Comparison of ENCODE assay signal across 8 cellular contexts in the genomic region with DNA sequence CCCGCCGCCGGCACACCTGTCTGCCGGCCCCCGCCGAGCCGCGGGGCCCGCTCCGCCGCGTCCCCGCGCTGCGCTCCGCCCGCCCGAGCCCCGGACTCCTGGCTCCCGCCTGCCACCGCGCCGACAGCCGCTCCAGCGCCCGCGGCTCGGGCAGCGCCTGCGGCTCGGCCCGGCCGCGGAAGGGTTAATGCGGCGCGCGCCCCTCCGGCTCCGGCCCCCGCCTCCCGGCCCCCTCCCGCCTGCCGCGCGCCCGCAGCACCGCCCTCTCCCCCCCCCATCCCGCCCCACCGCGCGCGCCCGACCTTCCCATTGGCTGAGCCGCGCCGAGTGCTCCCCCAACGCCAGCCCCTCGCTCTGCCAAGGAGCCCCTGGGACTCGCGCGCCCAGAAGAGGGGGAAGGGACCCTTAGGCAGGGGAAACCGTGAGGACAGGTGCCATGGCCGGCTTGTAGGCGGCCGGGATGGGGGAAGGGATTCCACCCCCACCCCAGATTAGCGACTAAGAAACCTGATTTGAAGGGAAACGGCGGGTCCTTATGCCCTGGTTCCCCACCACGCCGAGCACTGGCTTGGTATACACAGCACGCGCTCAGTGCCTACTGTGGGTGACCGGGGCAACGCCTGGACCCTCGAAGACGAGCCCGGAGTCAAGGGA. TPM values are rescaled to one million over a fixed set of nuclear protein-coding genes. Genes with fewer than 3 reads are reported as not detected.
DNase-seq lines count a peak whose midpoint lies in the region; ATAC-seq and TF ChIP-seq lines count a peak whose summit lies in the region.

A gene with protein sequence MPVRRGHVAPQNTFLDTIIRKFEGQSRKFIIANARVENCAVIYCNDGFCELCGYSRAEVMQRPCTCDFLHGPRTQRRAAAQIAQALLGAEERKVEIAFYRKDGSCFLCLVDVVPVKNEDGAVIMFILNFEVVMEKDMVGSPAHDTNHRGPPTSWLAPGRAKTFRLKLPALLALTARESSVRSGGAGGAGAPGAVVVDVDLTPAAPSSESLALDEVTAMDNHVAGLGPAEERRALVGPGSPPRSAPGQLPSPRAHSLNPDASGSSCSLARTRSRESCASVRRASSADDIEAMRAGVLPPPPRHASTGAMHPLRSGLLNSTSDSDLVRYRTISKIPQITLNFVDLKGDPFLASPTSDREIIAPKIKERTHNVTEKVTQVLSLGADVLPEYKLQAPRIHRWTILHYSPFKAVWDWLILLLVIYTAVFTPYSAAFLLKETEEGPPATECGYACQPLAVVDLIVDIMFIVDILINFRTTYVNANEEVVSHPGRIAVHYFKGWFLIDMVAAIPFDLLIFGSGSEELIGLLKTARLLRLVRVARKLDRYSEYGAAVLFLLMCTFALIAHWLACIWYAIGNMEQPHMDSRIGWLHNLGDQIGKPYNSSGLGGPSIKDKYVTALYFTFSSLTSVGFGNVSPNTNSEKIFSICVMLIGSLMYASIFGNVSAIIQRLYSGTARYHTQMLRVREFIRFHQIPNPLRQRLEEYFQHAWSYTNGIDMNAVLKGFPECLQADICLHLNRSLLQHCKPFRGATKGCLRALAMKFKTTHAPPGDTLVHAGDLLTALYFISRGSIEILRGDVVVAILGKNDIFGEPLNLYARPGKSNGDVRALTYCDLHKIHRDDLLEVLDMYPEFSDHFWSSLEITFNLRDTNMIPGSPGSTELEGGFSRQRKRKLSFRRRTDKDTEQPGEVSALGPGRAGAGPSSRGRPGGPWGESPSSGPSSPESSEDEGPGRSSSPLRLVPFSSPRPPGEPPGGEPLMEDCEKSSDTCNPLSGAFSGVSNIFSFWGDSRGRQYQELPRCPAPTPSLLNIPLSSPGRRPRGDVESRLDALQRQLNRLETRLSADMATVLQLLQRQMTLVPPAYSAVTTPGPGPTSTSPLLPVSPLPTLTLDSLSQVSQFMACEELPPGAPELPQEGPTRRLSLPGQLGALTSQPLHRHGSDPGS (minus strand): TSS at position 186 of the 654 bp plus-strand sequence. CDS start 408 bp downstream, outside the sequence.

- peaks cover 48% of the 10 kb centered on the region for H3K4me1 ChIP-seq in hepatocyte (ENCODE audit: insufficient read depth)
- H3K4me1 ChIP-seq in smooth muscle cell (ENCODE audit: low read depth) = peaks cover 32% of the 10 kb centered on the region

- H3K36me3 ChIP-seq in hepatocyte (replicated peaks; ENCODE audit: insufficient read depth, low read depth) (no peaks in the 10 kb centered on the region), smooth muscle cell (ENCODE audit: low read depth) (no peaks in the 10 kb centered on the region)

- H3K27ac ChIP-seq in hepatocyte = peak within 1 kb of the TSS; percentile 43
- H3K27ac ChIP-seq in smooth muscle cell (ENCODE audit: low read depth) = no peak within 1 kb of the TSS

- no peak for TF ChIP-seq CTCF in hepatocyte (IDR thresholded peaks at IDR 0.05; ENCODE audit: poor library complexity)
- TF ChIP-seq CTCF in smooth muscle cell (IDR thresholded peaks at IDR 0.05; ENCODE audit: borderline replicate concordance, insufficient read depth, poor library complexity, severe bottlenecking) = no peak

- DNase-seq in SHP77 (lab: John Stamatoyannopoulos, UW) (peak; percentile 74 to 80), SHP77 treated with DMSO at 0.1 percent for 48 hours (lab: John Stamatoyannopoulos, UW) (no peak), NCI-H2171 treated with DMSO at 0.1 percent for 48 hours (lab: John Stamatoyannopoulos, UW) (peak; percentile 89), hepatocyte (ENCODE audit: low spot score) (peak; percentile 73), smooth muscle cell (lab: John Stamatoyannopoulos, UW; ENCODE audit: unreplicated experiment) (no peak), HCEC 1CT (no peak)
- DNase-seq in activated naive CD4-positive, alpha-beta T cell treated with anti-CD3 and anti-CD28 coated beads, Interleukin-2, amount 50 U/mL, for 16 hours = peak; percentile 35

- no peaks in the 10 kb centered on the region for H3K9me3 ChIP-seq in hepatocyte (ENCODE audit: low read depth)
- H3K9me3 ChIP-seq in smooth muscle cell (replicated peaks; ENCODE audit: low read depth) = no peaks in the 10 kb centered on the region

- under 1% methylated on average over 25 of the region's 78 CpGs for WGBS in hepatocyte (ENCODE audit: low lambda C conversion rate, missing lambda C conversion rate)
- 1% methylated on average over 34 of the region's 78 CpGs for WGBS in smooth muscle cell (ENCODE audit: low lambda C conversion rate)

- ATAC-seq in HG02852 (IDR thresholded peaks at IDR 0.05; ENCODE audit: unreplicated experiment) = no peak

- no peak within 1 kb of the TSS for H3K9ac ChIP-seq in smooth muscle cell (ENCODE audit: low read depth)

- H3K4me2 ChIP-seq in hepatocyte = peak within 1 kb of the TSS; percentile 98
- H3K4me2 ChIP-seq in smooth muscle cell = peak within 1 kb of the TSS; percentile 95

- H2AFZ ChIP-seq in hepatocyte = peak within 1 kb of the TSS; percentile 60
- H2AFZ ChIP-seq in smooth muscle cell (ENCODE audit: low read depth) = peak within 1 kb of the TSS; percentile 77

- H3K27me3 ChIP-seq in hepatocyte (peaks cover 31% of the 10 kb centered on the region), smooth muscle cell (ENCODE audit: low read depth) (peaks cover 23% of the 10 kb centered on the region)

- H3F3A ChIP-seq in smooth muscle cell (ENCODE audit: low read depth) = peaks cover 10% of the 10 kb centered on the region

- no peaks in the 10 kb centered on the region for H3K9me2 ChIP-seq in hepatocyte (replicated peaks; ENCODE audit: insufficient read depth)

- H3K79me2 ChIP-seq in hepatocyte (no peaks in the 10 kb centered on the region), smooth muscle cell (ENCODE audit: low read depth) (no peaks in the 10 kb centered on the region)

- no peaks in the 10 kb centered on the region for H4K20me1 ChIP-seq in hepatocyte (ENCODE audit: insufficient read depth, poor library complexity, severe bottlenecking)
- no peaks in the 10 kb centered on the region for H4K20me1 ChIP-seq in smooth muscle cell (ENCODE audit: low read depth)

- H3K4me3 ChIP-seq in hepatocyte = peak within 1 kb of the TSS; percentile 67
- peak within 1 kb of the TSS; percentile 53 for H3K4me3 ChIP-seq in smooth muscle cell

RNA-seq across cellular contexts. Expression of the gene that starts here (rescaled TPM):
- total RNA-seq in hepatocyte = 8.4 and 9.4 TPM in 2 replicates
- polyA plus RNA-seq in hepatocyte = 9.1 and 11.3 TPM in 2 replicates
- 12.9 and 13.3 TPM in 2 replicates for total RNA-seq in smooth muscle cell
- 32.1 and 37.7 TPM in 2 replicates for polyA plus RNA-seq in smooth muscle cell

Comparison
In these comparisons a context has a peak if more than half of its experiments do, and no peak if none do; other contexts are left out.
1. DNase-seq: peak in SHP77 (2 of 2), NCI-H2171 treated with DMSO at 0.1 percent for 48 hours (single experiment), activated naive CD4-positive, alpha-beta T cell treated with anti-CD3 and anti-CD28 coated beads, Interleukin-2, amount 50 U/mL, for 16 hours (single experiment) and hepatocyte (single experiment); none in SHP77 treated with DMSO at 0.1 percent for 48 hours (single experiment), smooth muscle cell (single experiment) and HCEC 1CT (single experiment).